In genomic region chrX:1212532-1212931, GRCh38 we compare ENCODE assay signal across 8 cellular contexts. TPM values are rescaled to one million over a fixed set of nuclear protein-coding genes. Genes with fewer than 3 reads are reported as not detected.
DNase-seq lines count a peak whose midpoint lies in the region; ATAC-seq lines count a peak whose summit lies in the region.

Gene CRLF2 (minus strand): TSS chrX:1212649. CDS start chrX:1212634, 15 bp downstream.

- DNase-seq in activated naive CD4-positive, alpha-beta T cell treated with Interleukin-2 at 50 U/mL for 16 hours: peak; percentile 28
- DNase-seq in activated naive CD4-positive, alpha-beta T cell treated with anti-CD3 and anti-CD28 coated beads, Interleukin-2, amount 50 U/mL, for 16 hours: no peak
- DNase-seq in activated CD4-positive, CD25-positive, alpha-beta regulatory T cell treated with anti-CD3 and anti-CD28 coated beads, Interleukin-2, amount 50 U/mL, for 72 hours: peak; percentile 26
- peak; percentile 62 for DNase-seq in stromal cell of bone marrow (ENCODE audit: low read depth)
- DNase-seq in GM19238 (ENCODE audit: insufficient read length, low spot score): no peak
- DNase-seq in occipital lobe (lab: John Stamatoyannopoulos, UW): no peak
- DNase-seq in stimulated activated naive CD4-positive, alpha-beta T cell treated with Interleukin-2 at 50 U/mL for 16 hours (lab: John Stamatoyannopoulos, UW): no peak

- ATAC-seq in HG03354 (IDR thresholded peaks at IDR 0.05; ENCODE audit: poor library complexity, severe bottlenecking, unreplicated experiment): peak; percentile 81

RNA-seq across cellular contexts. Expression of gene CRLF2, which starts in this region (rescaled TPM):
- total RNA-seq in occipital lobe: not detected

Comparison
In these comparisons a context has a peak if more than half of its experiments do, and no peak if none do; other contexts are left out.
1. DNase-seq: peak in activated naive CD4-positive, alpha-beta T cell treated with Interleukin-2 at 50 U/mL for 16 hours (single experiment), activated CD4-positive, CD25-positive, alpha-beta regulatory T cell treated with anti-CD3 and anti-CD28 coated beads, Interleukin-2, amount 50 U/mL, for 72 hours (single experiment) and stromal cell of bone marrow (single experiment); none in activated naive CD4-positive, alpha-beta T cell treated with anti-CD3 and anti-CD28 coated beads, Interleukin-2, amount 50 U/mL, for 16 hours (single experiment), GM19238 (single experiment), occipital lobe (single experiment) and stimulated activated naive CD4-positive, alpha-beta T cell treated with Interleukin-2 at 50 U/mL for 16 hours (single experiment).